8 cellular contexts compared by ENCODE assay signal in the genomic region with DNA sequence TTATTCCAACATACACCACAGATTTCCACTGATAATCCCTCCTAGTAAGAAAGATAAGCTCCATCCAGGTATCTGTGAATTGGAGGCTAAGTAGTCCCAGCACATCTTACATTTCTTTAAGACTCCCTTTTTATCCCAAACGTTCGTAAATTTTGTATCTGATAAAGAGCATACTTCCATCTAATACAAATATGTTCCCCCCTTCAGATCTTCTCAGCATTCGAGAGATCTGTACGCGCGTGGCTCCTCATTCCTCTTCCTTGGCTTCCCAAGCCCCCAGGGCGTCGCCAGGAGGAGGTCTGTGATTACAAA. TPM values are rescaled to one million over a fixed set of nuclear protein-coding genes. Genes with fewer than 3 reads are reported as not detected.
DNase-seq lines count a peak whose midpoint lies in the region; ATAC-seq and TF ChIP-seq lines count a peak whose summit lies in the region.

No MANE protein-coding gene starts in this region.

- peaks cover 5% of the 10 kb centered on the region for H3K79me2 ChIP-seq in mammary epithelial cell (ENCODE audit: insufficient read depth, low read length)

- peaks cover 3% of the 10 kb centered on the region for H3K36me3 Mint-ChIP-seq in CD4-positive, CD25-positive, alpha-beta regulatory T cell
- H3K36me3 Mint-ChIP-seq in naive thymus-derived CD8-positive, alpha-beta T cell: peaks cover 14 to 26% (median 19%) of the 10 kb centered on the region in 3 donors

- H3K4me2 ChIP-seq in mammary epithelial cell (ENCODE audit: insufficient read depth, low read depth, low read length): no peak overlapping the region

- H3K27me3 ChIP-seq in CD4-positive, CD25-positive, alpha-beta regulatory T cell (ENCODE audit: control insufficient read depth, insufficient read depth, low read length): peaks cover 76% of the 10 kb centered on the region
- H3K27me3 ChIP-seq in mammary epithelial cell (ENCODE audit: insufficient read depth, low read length): no peaks in the 10 kb centered on the region

- H3K4me3 Mint-ChIP-seq in CD4-positive, CD25-positive, alpha-beta regulatory T cell: peak overlapping the region; percentile 77 to 95 (median 84)
- peak overlapping the region; percentile 73 to 89 (median 82) for H3K4me3 Mint-ChIP-seq in naive thymus-derived CD8-positive, alpha-beta T cell

- in situ Hi-C loops in mammary epithelial cell (cut with MboI; ENCODE audit: low sequenced_read_pairs in 2 of 2): no loop called here

- intact Hi-C loops in mammary epithelial cell (cut with micrococcal nuclease) (no loop called here), mucosa of descending colon (cut with DNase I, micrococcal nuclease) (no loop called here)

- H4K20me1 ChIP-seq in mammary epithelial cell (ENCODE audit: insufficient read depth, low read length): no peaks in the 10 kb centered on the region

- peaks cover 92% of the 10 kb centered on the region for H3K27me3 Mint-ChIP-seq in CD4-positive, CD25-positive, alpha-beta regulatory T cell
- peaks cover 68 to 98% (median 86%) of the 10 kb centered on the region in 5 donors for H3K27me3 Mint-ChIP-seq in naive thymus-derived CD8-positive, alpha-beta T cell

- H3K4me1 Mint-ChIP-seq in CD4-positive, CD25-positive, alpha-beta regulatory T cell: peaks cover 17 to 41% (median 24%) of the 10 kb centered on the region in 4 donors
- peaks cover 12 to 24% (median 22%) of the 10 kb centered on the region in 4 donors for H3K4me1 Mint-ChIP-seq in naive thymus-derived CD8-positive, alpha-beta T cell

- H2AFZ ChIP-seq in mammary epithelial cell (ENCODE audit: low read depth, low read length): peak overlapping the region; percentile 26

- POLR2A ChIA-PET in naive thymus-derived CD8-positive, alpha-beta T cell (lab: Charles Lee): no interaction called here

- H3K36me3 ChIP-seq in CD4-positive, CD25-positive, alpha-beta regulatory T cell (ENCODE audit: control insufficient read depth, insufficient read depth, low read length): no peaks in the 10 kb centered on the region
- peaks cover 5% of the 10 kb centered on the region for H3K36me3 ChIP-seq in mammary epithelial cell (ENCODE audit: insufficient read depth, low read length)
- H3K36me3 ChIP-seq in mucosa of descending colon (ENCODE audit: low read depth): no peaks in the 10 kb centered on the region

- no TSS peak for BruUV-seq in mammary epithelial cell (replicated peaks; lab: Mats Ljungman, UMichigan)

- H3K4me1 ChIP-seq in CD4-positive, CD25-positive, alpha-beta regulatory T cell (ENCODE audit: control insufficient read depth, insufficient read depth, low read length, poor library complexity, severe bottlenecking): peaks cover 22% of the 10 kb centered on the region
- peaks cover 4% of the 10 kb centered on the region for H3K4me1 ChIP-seq in mammary epithelial cell (ENCODE audit: insufficient read depth, low read length)
- peaks cover 13% of the 10 kb centered on the region for H3K4me1 ChIP-seq in mucosa of descending colon (ENCODE audit: low read depth)

- DNase-seq in CD4-positive, CD25-positive, alpha-beta regulatory T cell: no peak
- DNase-seq in mammary epithelial cell (no peak), mucosa of descending colon (no peak), NOMO-1 (lab: John Stamatoyannopoulos, UW; ENCODE audit: unreplicated experiment in 2 of 2) (no peak)
- no peak for DNase-seq in naive thymus-derived CD8-positive, alpha-beta T cell

- peaks cover 1 to 20% (median 6%) of the 10 kb centered on the region in 7 donors for H3K9me3 Mint-ChIP-seq in CD4-positive, CD25-positive, alpha-beta regulatory T cell
- H3K9me3 Mint-ChIP-seq in naive thymus-derived CD8-positive, alpha-beta T cell: peaks cover 0 to 52% (median 21%) of the 10 kb centered on the region in 9 donors

- peaks cover 8 to 15% of the 10 kb centered on the region in 2 experiments for H3K9me3 ChIP-seq in CD4-positive, CD25-positive, alpha-beta regulatory T cell (ENCODE audit: control insufficient read depth in 2 of 2, low read length in 2 of 2)
- H3K9me3 ChIP-seq in mammary epithelial cell (replicated peaks; ENCODE audit: insufficient read depth, low read length) (peaks cover 21% of the 10 kb centered on the region), mucosa of descending colon (no peaks in the 10 kb centered on the region)

- H3K9ac ChIP-seq in mammary epithelial cell (ENCODE audit: insufficient read depth, low read length): no peak overlapping the region

- peak overlapping the region; percentile 18 for H3K4me3 ChIP-seq in CD4-positive, CD25-positive, alpha-beta regulatory T cell (ENCODE audit: low read depth, low read length)
- H3K4me3 ChIP-seq in mammary epithelial cell (replicated peaks in 1 of 3; ENCODE audit: insufficient read depth in 1 of 3, low read depth in 2 of 3, low read length in 3 of 3) (no peak overlapping the region), mucosa of descending colon (no peak overlapping the region)

- no peak overlapping the region for H3K27ac Mint-ChIP-seq in CD4-positive, CD25-positive, alpha-beta regulatory T cell
- H3K27ac Mint-ChIP-seq in naive thymus-derived CD8-positive, alpha-beta T cell: peak overlapping the region in 3 of 10 donors; percentile 11 to 35 (median 25)

- TF ChIP-seq CTCF in mammary epithelial cell (conservative IDR thresholded peaks at IDR 0.05 in 1 of 2, IDR thresholded peaks at IDR 0.05 in 1 of 2; ENCODE audit: extremely low read depth in 1 of 2, insufficient read depth in 1 of 2, low read depth in 1 of 2, low read length in 2 of 2) (no peak), mucosa of descending colon (IDR thresholded peaks at IDR 0.05) (no peak)

- no peak overlapping the region for H3K27ac ChIP-seq in CD4-positive, CD25-positive, alpha-beta regulatory T cell (ENCODE audit: insufficient read depth, low read length, poor library complexity, severe bottlenecking)
- H3K27ac ChIP-seq in mammary epithelial cell (ENCODE audit: insufficient read depth, low read depth, low read length): no peak overlapping the region

- WGBS in mammary epithelial cell (ENCODE audit: low coverage, missing lambda C conversion rate): 87% methylated on average over 8 of the region's 8 CpGs

- dilution Hi-C loops in mammary epithelial cell (cut with HindIII; ENCODE audit: low sequenced_read_pairs): no loop called here

- CTCF ChIA-PET in mammary epithelial cell (lab: Charles Lee; ENCODE audit: low non-redundant PET): no interaction called here

- ATAC-seq in CD4-positive, CD25-positive, alpha-beta regulatory T cell (ENCODE audit: low read depth in 2 of 2): no peak
- ATAC-seq in HG02678 (IDR thresholded peaks at IDR 0.05; ENCODE audit: unreplicated experiment): peak; percentile 4
- ATAC-seq in naive thymus-derived CD8-positive, alpha-beta T cell: no peak
- no peak for ATAC-seq in GM21786 (IDR thresholded peaks at IDR 0.05; ENCODE audit: unreplicated experiment)
- ATAC-seq in mucosa of descending colon: no peak
- ATAC-seq in GM21367 (IDR thresholded peaks at IDR 0.05; ENCODE audit: unreplicated experiment): no peak

RNA-seq across cellular contexts. Expression of gene CDKN2A, which starts 20.0 kb away (rescaled TPM):
- 16.5 TPM for total RNA-seq in CD4-positive, CD25-positive, alpha-beta regulatory T cell
- polyA plus RNA-seq in CD4-positive, CD25-positive, alpha-beta regulatory T cell: 10 to 100 TPM in 3 of 4 donors, 1 to 10 TPM in 1; 9.6 to 22.5 (median 17.9) TPM
- total RNA-seq in mammary epithelial cell (10 to 100 TPM; 26.5 to 34.1 TPM), mucosa of descending colon (1 to 10 TPM; 1.0 to 3.6 (median 1.2) TPM)
- 50.7 TPM for polyA plus RNA-seq in mammary epithelial cell
- polyA minus RNA-seq in mammary epithelial cell: 2.9 TPM
- total RNA-seq in naive thymus-derived CD8-positive, alpha-beta T cell: under 1 TPM; 0.60 to 0.94 TPM
- 1 to 10 TPM in 1 of 3 donors, under 1 TPM in 1, not detected in 1; 0.16 to 4.6 TPM for polyA plus RNA-seq in naive thymus-derived CD8-positive, alpha-beta T cell

RNA-seq across cellular contexts. Expression of gene CDKN2B-AS1, which starts 20.4 kb away (rescaled TPM):
- total RNA-seq in CD4-positive, CD25-positive, alpha-beta regulatory T cell: 0.99 TPM
- 1 to 10 TPM in 1 of 4 donors, under 1 TPM in 1, not detected in 2; 0.36 to 1.1 TPM for polyA plus RNA-seq in CD4-positive, CD25-positive, alpha-beta regulatory T cell
- 1 to 10 TPM; 1.8 to 2.3 TPM for total RNA-seq in mammary epithelial cell
- 0.75 TPM for polyA plus RNA-seq in mammary epithelial cell
- 13.6 TPM for polyA minus RNA-seq in mammary epithelial cell
- total RNA-seq in naive thymus-derived CD8-positive, alpha-beta T cell: under 1 TPM in 1 of 2 experiments, not detected in 1; 0.60 TPM
- not detected for polyA plus RNA-seq in naive thymus-derived CD8-positive, alpha-beta T cell
- 100 to 1,000 TPM in 1 of 3 donors, 10 to 100 TPM in 2; 48.3 to 134 (median 78.7) TPM for total RNA-seq in mucosa of descending colon

RNA-seq across cellular contexts. Expression of gene CDKN2B, which starts 34.9 kb away (rescaled TPM):
- 1.4 TPM for total RNA-seq in CD4-positive, CD25-positive, alpha-beta regulatory T cell
- 1 to 10 TPM in 1 of 4 donors, under 1 TPM in 3; 0.15 to 1.3 (median 0.29) TPM for polyA plus RNA-seq in CD4-positive, CD25-positive, alpha-beta regulatory T cell
- total RNA-seq in mammary epithelial cell (10 to 100 TPM; 27.6 to 50.0 TPM), mucosa of descending colon (100 to 1,000 TPM in 2 of 3 donors, 10 to 100 TPM in 1; 64.8 to 192 (median 119) TPM)
- polyA plus RNA-seq in mammary epithelial cell: 23.5 TPM
- 14.1 TPM for polyA minus RNA-seq in mammary epithelial cell
- total RNA-seq in naive thymus-derived CD8-positive, alpha-beta T cell: not detected
- polyA plus RNA-seq in naive thymus-derived CD8-positive, alpha-beta T cell: under 1 TPM in 2 of 3 donors, not detected in 1; 0.17 to 0.31 TPM

Comparison
In these comparisons a context has a peak if more than half of its experiments do, and no peak if none do; other contexts are left out.
1. RNA of gene CDKN2B-AS1, which starts 20.4 kb away (total RNA-seq): 48.3 to 134 TPM in mucosa of descending colon; 1.8 to 2.3 TPM in mammary epithelial cell, 0.99 TPM in CD4-positive, CD25-positive, alpha-beta regulatory T cell (single experiment) and 0.60 TPM in naive thymus-derived CD8-positive, alpha-beta T cell; every median in the first group is over 10 times any median in the second.
2. RNA of gene CDKN2B, which starts 34.9 kb away (total RNA-seq): 64.8 to 192 TPM in mucosa of descending colon and 27.6 to 50.0 TPM in mammary epithelial cell; 1.4 TPM in CD4-positive, CD25-positive, alpha-beta regulatory T cell (single experiment) and not detected in naive thymus-derived CD8-positive, alpha-beta T cell; every median in the first group is over 10 times any median in the second.